ENCODE assay signal across 1 cellular context in the genomic region with DNA sequence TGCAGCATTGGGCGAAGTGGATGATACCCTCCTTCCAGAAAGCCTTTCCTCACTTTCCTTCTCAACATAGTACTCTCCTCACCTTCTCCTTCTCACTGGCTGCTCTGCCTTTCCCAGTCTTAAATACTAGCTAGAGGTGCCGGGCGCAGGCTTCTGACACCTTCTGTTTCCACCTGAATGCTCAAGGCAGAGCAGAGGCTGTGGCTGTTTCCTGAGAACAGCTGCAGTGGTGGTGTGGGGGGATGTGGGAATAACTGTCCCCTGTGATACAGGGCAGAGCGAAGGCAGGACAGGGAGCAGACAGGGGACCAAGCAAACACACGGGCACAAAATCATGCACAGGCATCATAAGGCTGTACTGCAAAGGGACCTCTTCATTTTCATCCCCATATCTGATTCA.
TF ChIP-seq lines count a peak whose summit lies in the region.

No MANE protein-coding gene starts in this region.

TF ChIP-seq in WTC11, 78 proteins besides CTCF, POLR2A, EP300 and RAD21 (continued from another document):
- TF ChIP-seq, protein P1, sequence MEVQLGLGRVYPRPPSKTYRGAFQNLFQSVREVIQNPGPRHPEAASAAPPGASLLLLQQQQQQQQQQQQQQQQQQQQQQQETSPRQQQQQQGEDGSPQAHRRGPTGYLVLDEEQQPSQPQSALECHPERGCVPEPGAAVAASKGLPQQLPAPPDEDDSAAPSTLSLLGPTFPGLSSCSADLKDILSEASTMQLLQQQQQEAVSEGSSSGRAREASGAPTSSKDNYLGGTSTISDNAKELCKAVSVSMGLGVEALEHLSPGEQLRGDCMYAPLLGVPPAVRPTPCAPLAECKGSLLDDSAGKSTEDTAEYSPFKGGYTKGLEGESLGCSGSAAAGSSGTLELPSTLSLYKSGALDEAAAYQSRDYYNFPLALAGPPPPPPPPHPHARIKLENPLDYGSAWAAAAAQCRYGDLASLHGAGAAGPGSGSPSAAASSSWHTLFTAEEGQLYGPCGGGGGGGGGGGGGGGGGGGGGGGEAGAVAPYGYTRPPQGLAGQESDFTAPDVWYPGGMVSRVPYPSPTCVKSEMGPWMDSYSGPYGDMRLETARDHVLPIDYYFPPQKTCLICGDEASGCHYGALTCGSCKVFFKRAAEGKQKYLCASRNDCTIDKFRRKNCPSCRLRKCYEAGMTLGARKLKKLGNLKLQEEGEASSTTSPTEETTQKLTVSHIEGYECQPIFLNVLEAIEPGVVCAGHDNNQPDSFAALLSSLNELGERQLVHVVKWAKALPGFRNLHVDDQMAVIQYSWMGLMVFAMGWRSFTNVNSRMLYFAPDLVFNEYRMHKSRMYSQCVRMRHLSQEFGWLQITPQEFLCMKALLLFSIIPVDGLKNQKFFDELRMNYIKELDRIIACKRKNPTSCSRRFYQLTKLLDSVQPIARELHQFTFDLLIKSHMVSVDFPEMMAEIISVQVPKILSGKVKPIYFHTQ (CRISPR knock-in tag; IDR thresholded peaks at IDR 0.05): no peak
- TF ChIP-seq, protein P2, sequence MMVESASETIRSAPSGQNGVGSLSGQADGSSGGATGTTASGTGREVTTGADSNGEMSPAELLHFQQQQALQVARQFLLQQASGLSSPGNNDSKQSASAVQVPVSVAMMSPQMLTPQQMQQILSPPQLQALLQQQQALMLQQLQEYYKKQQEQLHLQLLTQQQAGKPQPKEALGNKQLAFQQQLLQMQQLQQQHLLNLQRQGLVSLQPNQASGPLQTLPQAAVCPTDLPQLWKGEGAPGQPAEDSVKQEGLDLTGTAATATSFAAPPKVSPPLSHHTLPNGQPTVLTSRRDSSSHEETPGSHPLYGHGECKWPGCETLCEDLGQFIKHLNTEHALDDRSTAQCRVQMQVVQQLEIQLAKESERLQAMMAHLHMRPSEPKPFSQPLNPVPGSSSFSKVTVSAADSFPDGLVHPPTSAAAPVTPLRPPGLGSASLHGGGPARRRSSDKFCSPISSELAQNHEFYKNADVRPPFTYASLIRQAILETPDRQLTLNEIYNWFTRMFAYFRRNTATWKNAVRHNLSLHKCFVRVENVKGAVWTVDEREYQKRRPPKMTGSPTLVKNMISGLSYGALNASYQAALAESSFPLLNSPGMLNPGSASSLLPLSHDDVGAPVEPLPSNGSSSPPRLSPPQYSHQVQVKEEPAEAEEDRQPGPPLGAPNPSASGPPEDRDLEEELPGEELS (CRISPR knock-in tag; IDR thresholded peaks at IDR 0.05): no peak
- TF ChIP-seq TEAD1 (CRISPR knock-in tag; IDR thresholded peaks at IDR 0.05): no peak
- no peak for TF ChIP-seq ZNF121 (CRISPR knock-in tag; IDR thresholded peaks at IDR 0.05)
